In the genomic region with DNA sequence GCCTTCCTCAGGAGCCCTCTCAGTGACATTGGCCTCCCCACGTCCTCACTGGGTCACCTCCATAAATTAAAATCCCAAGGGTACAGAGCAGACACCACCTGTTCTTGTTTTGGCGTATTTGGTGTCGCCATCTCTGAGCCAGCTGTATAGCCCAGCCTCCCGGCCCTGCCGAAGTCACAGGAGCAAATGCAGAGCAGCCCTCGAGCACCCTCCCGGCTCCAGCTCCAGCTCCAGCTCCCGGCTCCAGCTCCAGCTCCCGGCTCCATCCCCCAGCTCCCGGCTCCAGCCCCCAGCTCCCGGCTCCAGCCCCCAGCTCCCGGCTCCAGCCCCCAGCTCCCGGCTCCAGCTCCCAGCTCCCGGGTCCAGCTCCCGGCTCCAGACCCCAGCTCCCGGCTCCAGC, we compare ENCODE assay signal across 29 cellular contexts.
"Had no signal": no experiment of that assay in that cellular context is flagged by ENCODE, and none has a peak within 500 bp of the region (broad histone marks: within the 10 kb centered on the region; RNA-seq: fewer than 3 reads in every experiment).

No MANE protein-coding gene starts in this region.

- DNase-seq: activated CD4-positive, alpha-beta T cell treated with anti-CD3 and anti-CD28 coated beads, Interleukin-2, amount 10 ng/mL, durations not matched to agents 24 days and 14 days; activated CD4-positive, alpha-beta T cell treated with anti-CD3 and anti-CD28 coated beads, Interleukin-2, amount 50 U/mL, for 4 hours; activated CD8-positive, alpha-beta T cell treated with anti-CD3 and anti-CD28 coated beads for 36 hours; activated gamma-delta T cell; activated naive CD4-positive, alpha-beta T cell treated with Interleukin-2 at 50 U/mL for 16 hours; activated naive CD8-positive, alpha-beta T cell treated with anti-CD3 and anti-CD28 coated beads, Interleukin-2, amount 10 ng/mL, durations not matched to agents 7 days and 5 days; activated T-cell treated with anti-CD3 and anti-CD28 coated beads, Interleukin-2, amount 50 U/mL, for 1 hour; activated T-cell treated with anti-CD3 and anti-CD28 coated beads, Interleukin-2, amount 50 U/mL, for 72 hours; amygdala; central memory CD4-positive, alpha-beta T cell; MM.1S; MV-4-11; NCI-H1092; NCI-H1436 treated with DMSO at 0.1 percent for 48 hours; NCI-H1694 treated with DMSO at 0.1 percent for 48 hours; NCI-H2029; NCI-H345; NCI-H524 treated with DMSO at 0.1 percent for 48 hours; PC-3; RPMI8226; SHP77; SJCRH30; T1000 had no signal

- H3K4me3 ChIP-seq: Peyer's patch, SJCRH30, SK-N-MC had no signal

- H3K9me3 ChIP-seq: SJCRH30 had no signal

- H3K27ac Mint-ChIP-seq: activated CD4-positive, alpha-beta T cell treated with anti-CD3 and anti-CD28 coated beads, Interleukin-2, amount 10 ng/mL, durations not matched to agents 24 days and 14 days; activated CD8-positive, alpha-beta T cell treated with anti-CD3 and anti-CD28 coated beads for 36 hours; activated naive CD4-positive, alpha-beta T cell treated with anti-CD3 and anti-CD28 coated beads, Interleukin-2, amount 50 U/mL, for 24 hours; activated naive CD8-positive, alpha-beta T cell treated with anti-CD3 and anti-CD28 coated beads, Interleukin-2, amount 10 ng/mL, durations not matched to agents 7 days and 5 days; activated T-cell treated with anti-CD3 and anti-CD28 coated beads, Interleukin-2, amount 50 U/mL, for 72 hours; activated T-helper 17 cell treated with anti-CD3 and anti-CD28 coated beads, Interleukin-2, amount 50 U/mL, for 72 hours; brain had no signal

- H3K4me3 Mint-ChIP-seq: activated CD4-positive, alpha-beta T cell treated with anti-CD3 and anti-CD28 coated beads, Interleukin-2, amount 10 ng/mL, durations not matched to agents 24 days and 14 days; activated CD8-positive, alpha-beta T cell treated with anti-CD3 and anti-CD28 coated beads for 36 hours; activated naive CD4-positive, alpha-beta T cell treated with anti-CD3 and anti-CD28 coated beads, Interleukin-2, amount 50 U/mL, for 24 hours; activated naive CD8-positive, alpha-beta T cell treated with anti-CD3 and anti-CD28 coated beads, Interleukin-2, amount 10 ng/mL, durations not matched to agents 7 days and 5 days; activated T-cell treated with anti-CD3 and anti-CD28 coated beads, Interleukin-2, amount 50 U/mL, for 72 hours; activated T-helper 17 cell treated with anti-CD3 and anti-CD28 coated beads, Interleukin-2, amount 50 U/mL, for 72 hours; brain had no signal

- H3K4me1 Mint-ChIP-seq: activated CD4-positive, alpha-beta T cell treated with anti-CD3 and anti-CD28 coated beads, Interleukin-2, amount 10 ng/mL, durations not matched to agents 24 days and 14 days; activated naive CD4-positive, alpha-beta T cell treated with anti-CD3 and anti-CD28 coated beads, Interleukin-2, amount 50 U/mL, for 24 hours; activated naive CD8-positive, alpha-beta T cell treated with anti-CD3 and anti-CD28 coated beads, Interleukin-2, amount 10 ng/mL, durations not matched to agents 7 days and 5 days; activated T-helper 17 cell treated with anti-CD3 and anti-CD28 coated beads, Interleukin-2, amount 50 U/mL, for 72 hours; brain had no signal

- H3K27me3 Mint-ChIP-seq: activated CD4-positive, alpha-beta T cell treated with anti-CD3 and anti-CD28 coated beads, Interleukin-2, amount 10 ng/mL, durations not matched to agents 24 days and 14 days; activated CD8-positive, alpha-beta T cell treated with anti-CD3 and anti-CD28 coated beads for 36 hours; activated naive CD4-positive, alpha-beta T cell treated with anti-CD3 and anti-CD28 coated beads, Interleukin-2, amount 50 U/mL, for 24 hours; activated naive CD8-positive, alpha-beta T cell treated with anti-CD3 and anti-CD28 coated beads, Interleukin-2, amount 10 ng/mL, durations not matched to agents 7 days and 5 days; activated T-helper 17 cell treated with anti-CD3 and anti-CD28 coated beads, Interleukin-2, amount 50 U/mL, for 72 hours; brain had no signal

- H3K4me1 ChIP-seq: Peyer's patch, SJCRH30 had no signal

- H3K27ac ChIP-seq: KMS-11, Peyer's patch, SJCRH30, SK-N-MC had no signal

- H3K36me3 ChIP-seq: Peyer's patch, SJCRH30 had no signal

- H3K9me3 Mint-ChIP-seq: activated CD8-positive, alpha-beta T cell treated with anti-CD3 and anti-CD28 coated beads for 36 hours; activated naive CD4-positive, alpha-beta T cell treated with anti-CD3 and anti-CD28 coated beads, Interleukin-2, amount 50 U/mL, for 24 hours; activated T-cell treated with anti-CD3 and anti-CD28 coated beads, Interleukin-2, amount 50 U/mL, for 72 hours; activated T-helper 17 cell treated with anti-CD3 and anti-CD28 coated beads, Interleukin-2, amount 50 U/mL, for 72 hours had no signal

- H3K27me3 ChIP-seq: Peyer's patch, SJCRH30 had no signal

- H3K4me2 ChIP-seq: KMS-11 had no signal

- ATAC-seq: activated CD8-positive, alpha-beta T cell treated with anti-CD3 and anti-CD28 coated beads for 36 hours; activated T-cell treated with anti-CD3 and anti-CD28 coated beads, Interleukin-2, amount 50 U/mL, for 72 hours; activated T-helper 17 cell treated with anti-CD3 and anti-CD28 coated beads, Interleukin-2, amount 50 U/mL, for 72 hours; PC-3 had no signal

- H3K36me3 Mint-ChIP-seq: activated naive CD4-positive, alpha-beta T cell treated with anti-CD3 and anti-CD28 coated beads, Interleukin-2, amount 50 U/mL, for 24 hours; activated naive CD8-positive, alpha-beta T cell treated with anti-CD3 and anti-CD28 coated beads, Interleukin-2, amount 10 ng/mL, durations not matched to agents 7 days and 5 days had no signal
